Comparison of ENCODE assay signal across 14 cellular contexts in genomic region chr1:167081594-167081993, GRCh38.
"Had no signal": no experiment of that assay in that cellular context is flagged by ENCODE, and none has a peak within 500 bp of the region (broad histone marks: within the 10 kb centered on the region; RNA-seq: fewer than 3 reads in every experiment).

No MANE protein-coding gene starts in this region.

- H3K4me1 ChIP-seq: gastroesophageal sphincter, suprapubic skin, upper lobe of right lung had no signal

- H3K27ac ChIP-seq: cardiac muscle cell, coronary artery, epithelial cell of prostate, gastroesophageal sphincter, left ventricle myocardium inferior, suprapubic skin, upper lobe of right lung had no signal

- H3K4me3 ChIP-seq: cardiac muscle cell, coronary artery, gastroesophageal sphincter, left ventricle myocardium inferior, suprapubic skin, upper lobe of right lung had no signal

- H3K27me3 ChIP-seq: cardiac muscle cell, upper lobe of right lung had no signal

- DNase-seq: activated B cell treated with CpG ODN at 0.5 μM for 24 hours; activated CD4-positive, alpha-beta T cell treated with anti-CD3 and anti-CD28 coated beads, Interleukin-2, amount 10 ng/mL, durations not matched to agents 24 days and 14 days; activated naive CD4-positive, alpha-beta T cell treated with anti-CD3 and anti-CD28 coated beads for 36 hours; effector memory CD4-positive, alpha-beta T cell; left ventricle myocardium inferior; mesenchymal stem cell; stimulated activated naive CD4-positive, alpha-beta T cell; upper lobe of right lung had no signal

- ATAC-seq: gastroesophageal sphincter, sciatic nerve had no signal

- H3K36me3 ChIP-seq: cardiac muscle cell, gastroesophageal sphincter, left ventricle myocardium inferior, suprapubic skin, upper lobe of right lung had no signal

- H3K9me3 ChIP-seq: gastroesophageal sphincter, left ventricle myocardium inferior, suprapubic skin, upper lobe of right lung had no signal
